Comparison of ENCODE assay signal across 11 cellular contexts in genomic region chr10:118106426-118106825, GRCh38. TPM values are rescaled to one million over a fixed set of nuclear protein-coding genes. Genes with fewer than 3 reads are reported as not detected.
A peak's percentile ranks its signal among the peaks of the same experiment; 100 is the strongest.
DNase-seq lines count a peak whose midpoint lies in the region; ATAC-seq and TF ChIP-seq lines count a peak whose summit lies in the region.
"Had no signal": no experiment of that assay in that cellular context is flagged by ENCODE, and none has a peak within 500 bp of the region (broad histone marks: within the 10 kb centered on the region; RNA-seq: fewer than 3 reads in every experiment).

No MANE protein-coding gene starts in this region.

- intact Hi-C loops in CD14-positive monocyte (cut with micrococcal nuclease) (no loop called here), HCT116 (cut with micrococcal nuclease) (loop anchor here (2.0 to 10.0 kb wide), 4 partner anchors 246 to 610 kb away; no protein-coding TSS in a partner anchor), left colon (cut with DNase I, micrococcal nuclease) (no loop called here)
- intact Hi-C loops in CD8-positive, alpha-beta T cell (cut with DNase I, micrococcal nuclease) = loop anchor here in 1 of 2 experiments (2.0 kb wide), 1 partner anchor 610 kb away; no protein-coding TSS in a partner anchor

- H3K9me2 ChIP-seq in HCT116 (ENCODE audit: insufficient read depth) = no peaks in the 10 kb centered on the region

- no peaks in the 10 kb centered on the region for H4K20me1 ChIP-seq in HCT116 (ENCODE audit: insufficient read depth)

- TF ChIP-seq RAD21 in HCT116 (IDR thresholded peaks at IDR 0.05; ENCODE audit: low read depth) = peak; percentile 71

- H3K4me2 ChIP-seq in HCT116 (ENCODE audit: low read length) = no peak overlapping the region

- H3K27me3 Mint-ChIP-seq in CD14-positive monocyte (ENCODE audit: low read depth in 3 of 3) = peaks cover 0 to 3% (median 3%) of the 10 kb centered on the region in 3 donors
- H3K27me3 Mint-ChIP-seq in WTC11 (ENCODE audit: low read depth) = no peaks in the 10 kb centered on the region
- peaks cover 8% of the 10 kb centered on the region for H3K27me3 Mint-ChIP-seq in CD8-positive, alpha-beta T cell (ENCODE audit: low read depth)

- H3K79me2 ChIP-seq in HCT116 (ENCODE audit: insufficient read depth, low read length) = no peaks in the 10 kb centered on the region

- TF ChIP-seq CTCF in CD14-positive monocyte (IDR thresholded peaks at IDR 0.05) = peak; percentile 7
- peak; percentile 51 to 71 (median 69); a peak in 5 of 6 replicates for TF ChIP-seq CTCF in HCT116 (IDR thresholded peaks at IDR 0.05 in 2 of 3, conservative IDR thresholded peaks at IDR 0.05 in 1 of 3; ENCODE audit: borderline replicate concordance in 1 of 3, insufficient read depth in 1 of 3, low read depth in 2 of 3, low read length in 2 of 3)
- TF ChIP-seq CTCF in WTC11 (IDR thresholded peaks at IDR 0.05) = 0 out of 2 replicates have a peak, but pooled peaks have one; percentile 27
- no peak for TF ChIP-seq CTCF in CD8-positive, alpha-beta T cell (IDR thresholded peaks at IDR 0.05)

- no peak overlapping the region for H3K9ac ChIP-seq in HCT116 (ENCODE audit: low read length)

- H3K4me3 ChIP-seq in HCT116 (replicated peaks in 1 of 2; ENCODE audit: low read depth in 1 of 2, low read length in 2 of 2) = no peak overlapping the region
- H3K4me3 ChIP-seq in CD8-positive, alpha-beta T cell (ENCODE audit: low read depth, low read length) = no peak overlapping the region
- H3K4me3 ChIP-seq: thoracic aorta had no signal

- no peaks in the 10 kb centered on the region for H3K9me3 ChIP-seq in HCT116 (ENCODE audit: control insufficient read depth in 1 of 2, insufficient read depth in 1 of 2, low read depth in 1 of 2, low read length in 2 of 2)
- no peaks in the 10 kb centered on the region for H3K9me3 ChIP-seq in CD8-positive, alpha-beta T cell (ENCODE audit: low read length)
- H3K9me3 ChIP-seq: thoracic aorta had no signal

- H3K4me1 Mint-ChIP-seq in CD14-positive monocyte (no peaks in the 10 kb centered on the region), WTC11 (peaks cover 5% of the 10 kb centered on the region; the same call in 1 of the 2 replicates)
- no peaks in the 10 kb centered on the region for H3K4me1 Mint-ChIP-seq in CD8-positive, alpha-beta T cell (ENCODE audit: low read depth)
- H3K4me1 Mint-ChIP-seq: naive B cell had no signal

- H3K27me3 ChIP-seq in HCT116 (ENCODE audit: insufficient read depth, low read length) = no peaks in the 10 kb centered on the region
- H3K27me3 ChIP-seq in CD8-positive, alpha-beta T cell (ENCODE audit: insufficient read depth, low read length) = no peaks in the 10 kb centered on the region

- H3K27ac Mint-ChIP-seq in CD14-positive monocyte = peak overlapping the region in 1 of 7 donors; percentile 4
- no peak overlapping the region for H3K27ac Mint-ChIP-seq in WTC11
- no peak overlapping the region for H3K27ac Mint-ChIP-seq in CD8-positive, alpha-beta T cell
- H3K27ac Mint-ChIP-seq: naive B cell had no signal

- no peaks in the 10 kb centered on the region for H3K36me3 ChIP-seq in HCT116 (ENCODE audit: control insufficient read depth in 1 of 2, insufficient read depth in 2 of 2, low read length in 2 of 2)
- H3K36me3 ChIP-seq in CD8-positive, alpha-beta T cell (ENCODE audit: insufficient read depth, low read length) = no peaks in the 10 kb centered on the region
- H3K36me3 ChIP-seq: thoracic aorta had no signal

- TF ChIP-seq POLR2A in HCT116 (IDR thresholded peaks at IDR 0.05; ENCODE audit: borderline replicate concordance, extremely low read depth, insufficient read depth, insufficient read length) = no peak

- no peaks in the 10 kb centered on the region for H3K4me1 ChIP-seq in HCT116 (ENCODE audit: control insufficient read depth in 1 of 2, insufficient read depth in 2 of 2, low read length in 2 of 2)
- H3K4me1 ChIP-seq in CD8-positive, alpha-beta T cell (ENCODE audit: insufficient read depth, low read length) = no peaks in the 10 kb centered on the region

- DNase-seq in CD14-positive monocyte (ENCODE audit: low spot score) (no peak), HCT116 (ENCODE audit: low read depth, low spot score) (peak; percentile 8), WTC11 (ENCODE audit: low spot score) (peak; percentile 19), left colon (no peak), AG08396 (ENCODE audit: low spot score) (no peak), NCI-H1105 treated with DMSO at 0.1 percent for 48 hours (lab: John Stamatoyannopoulos, UW) (no peak), NCI-H1694 (lab: John Stamatoyannopoulos, UW) (no peak)
- DNase-seq in CD8-positive, alpha-beta T cell = no peak
- DNase-seq: naive B cell, NCI-H1105 had no signal

- no peak overlapping the region for H2AFZ ChIP-seq in HCT116 (ENCODE audit: low read depth, low read length, poor library complexity, severe bottlenecking)

- H3K4me3 Mint-ChIP-seq in CD14-positive monocyte (no peak overlapping the region), WTC11 (no peak overlapping the region)
- no peak overlapping the region for H3K4me3 Mint-ChIP-seq in CD8-positive, alpha-beta T cell
- H3K4me3 Mint-ChIP-seq: naive B cell had no signal

- peaks cover 0 to 3% (median 0%) of the 10 kb centered on the region in 7 donors for H3K9me3 Mint-ChIP-seq in CD14-positive monocyte
- peaks cover 11% of the 10 kb centered on the region for H3K9me3 Mint-ChIP-seq in WTC11
- no peaks in the 10 kb centered on the region for H3K9me3 Mint-ChIP-seq in CD8-positive, alpha-beta T cell

- CTCF ChIA-PET in HCT116 (lab: Charles Lee) = interaction anchor here (0.6 to 1.3 kb wide), 9 partner anchors 8 to 890 kb away, joined by 3 to 7 read pairs (median 3); no protein-coding TSS in a partner anchor
- CTCF ChIA-PET in WTC11 (lab: Charles Lee) = interaction anchor here (0.5 to 1.5 kb wide), 15 partner anchors 10 to 1583 kb away, joined by 3 to 7 read pairs (median 3); no protein-coding TSS in a partner anchor
- CTCF ChIA-PET in CD8-positive, alpha-beta T cell (lab: Charles Lee) = interaction anchor here (0.7 to 1.2 kb wide), 2 partner anchors 12 to 603 kb away, joined by 3 read pairs; no protein-coding TSS in a partner anchor

- no TSS peak for BruUV-seq in HCT116 (replicated peaks; lab: Mats Ljungman, UMichigan)

- POLR2A ChIA-PET in HCT116 (lab: Charles Lee) (no interaction called here), WTC11 (lab: Charles Lee) (interaction anchor here (0.6 kb wide), 1 partner anchor 101 kb away, joined by 3 read pairs; no protein-coding TSS in a partner anchor)
- POLR2A ChIA-PET in CD8-positive, alpha-beta T cell (lab: Charles Lee) = no interaction called here

- ATAC-seq in HCT116 (peak; percentile 87), WTC11 (peak; percentile 72), left colon (peak; percentile 32)
- ATAC-seq in CD8-positive, alpha-beta T cell = no peak

- RAD21 ChIA-PET in HCT116 (lab: Charles Lee; ENCODE audit: low non-redundant PET in 1 of 2, low total read pairs in 2 of 2, uncharacterized antibody in 2 of 2, unreplicated experiment in 2 of 2) = no interaction called here

- no peaks in the 10 kb centered on the region for H3K36me3 Mint-ChIP-seq in CD14-positive monocyte
- H3K36me3 Mint-ChIP-seq in WTC11 = peaks cover 5% of the 10 kb centered on the region; the same call in 1 of the 2 replicates
- H3K36me3 Mint-ChIP-seq in CD8-positive, alpha-beta T cell = no peaks in the 10 kb centered on the region
- H3K36me3 Mint-ChIP-seq: naive B cell had no signal

- no peak overlapping the region for H3K27ac ChIP-seq in HCT116 (ENCODE audit: low read depth, low read length)
- no peak overlapping the region for H3K27ac ChIP-seq in CD8-positive, alpha-beta T cell (ENCODE audit: low read depth, low read length)
- H3K27ac ChIP-seq: thoracic aorta had no signal

TF ChIP-seq in HCT116, 20 proteins besides CTCF, POLR2A, EP300 and RAD21:
- no peak for TF ChIP-seq ZBTB33 (IDR thresholded peaks at IDR 0.05; ENCODE audit: extremely low read depth, insufficient replicate concordance, low read length)

TF ChIP-seq in WTC11, 78 proteins besides CTCF, POLR2A, EP300 and RAD21 (continues in another document):
- no peak for TF ChIP-seq FOXK1 (CRISPR knock-in tag; IDR thresholded peaks at IDR 0.05)
- no peak for TF ChIP-seq ZMAT4 (CRISPR knock-in tag; IDR thresholded peaks at IDR 0.05)
- no peak for TF ChIP-seq AFF4 (CRISPR knock-in tag; IDR thresholded peaks at IDR 0.05; ENCODE audit: borderline replicate concordance)
- TF ChIP-seq JUN (CRISPR knock-in tag; IDR thresholded peaks at IDR 0.05) = no peak
- TF ChIP-seq CREB1 (CRISPR knock-in tag; IDR thresholded peaks at IDR 0.05) = no peak
- no peak for TF ChIP-seq CBFB (CRISPR knock-in tag; IDR thresholded peaks at IDR 0.05; ENCODE audit: low read depth)

RNA-seq across cellular contexts. Expression of gene RAB11FIP2, which starts 59.7 kb away (rescaled TPM):
- 1 to 10 TPM; 3.5 to 5.4 TPM for polyA plus RNA-seq in CD14-positive monocyte
- total RNA-seq in HCT116 (2021; ENCODE audit: unreplicated experiment) (16.8 TPM), WTC11 (2021) (11.2 to 12.2 TPM (median 11.6 TPM) in 3 replicates), left colon (1 to 10 TPM; 5.7 to 8.6 TPM)
- 3.8 and 4.3 TPM in 2 replicates for polyA plus RNA-seq in HCT116 (2012)
- total RNA-seq in CD8-positive, alpha-beta T cell = 10 to 100 TPM; 32.6 to 34.2 TPM

Comparison
In these comparisons a context has a peak if more than half of its experiments do, and no peak if none do; other contexts are left out.
1. DNase-seq: peak in HCT116 (single experiment) and WTC11 (single experiment); none in CD14-positive monocyte (single experiment), left colon (0 of 2), CD8-positive, alpha-beta T cell (0 of 7), AG08396 (single experiment), NCI-H1105 treated with DMSO at 0.1 percent for 48 hours (single experiment) and NCI-H1694 (single experiment).